Comparison of ENCODE assay signal across 11 cellular contexts in genomic region chr6:142907017-142907470, GRCh38. TPM values are rescaled to one million over a fixed set of nuclear protein-coding genes. Genes with fewer than 3 reads are reported as not detected.
DNase-seq lines count a peak whose midpoint lies in the region; ATAC-seq and TF ChIP-seq lines count a peak whose summit lies in the region.
"Had no signal": no experiment of that assay in that cellular context is flagged by ENCODE, and none has a peak within 500 bp of the region (broad histone marks: within the 10 kb centered on the region; RNA-seq: fewer than 3 reads in every experiment).

No MANE protein-coding gene starts in this region.

- H3K4ac ChIP-seq in H9 (ENCODE audit: low read depth, low read length) = no peak overlapping the region

- ATAC-seq in GM19025 (IDR thresholded peaks at IDR 0.05; ENCODE audit: low read depth, unreplicated experiment) = peak; percentile 66
- ATAC-seq in HG02588 (IDR thresholded peaks at IDR 0.05; ENCODE audit: unreplicated experiment) = peak; percentile 62
- ATAC-seq: gastroesophageal sphincter, HCT116 had no signal

- TF ChIP-seq CTCF in Loucy (conservative IDR thresholded peaks at IDR 0.05; ENCODE audit: low read length) = no peak
- TF ChIP-seq CTCF in nephron progenitor cell (IDR thresholded peaks at IDR 0.05) = no peak
- no peak for TF ChIP-seq CTCF in H9 (conservative IDR thresholded peaks at IDR 0.05)

- no peak overlapping the region for H2BK20ac ChIP-seq in H9 (ENCODE audit: low read depth, low read length, poor library complexity, severe bottlenecking)

- H3K27ac ChIP-seq in H9 (ENCODE audit: insufficient read length, low read depth, low read length) = no peak overlapping the region
- H3K27ac ChIP-seq: gastroesophageal sphincter, PC-9, vagina had no signal

- no peaks in the 10 kb centered on the region for H3K23me2 ChIP-seq in H9 (ENCODE audit: insufficient read length, low read depth, low read length, poor library complexity, severe bottlenecking)

- H4K8ac ChIP-seq in H9 (replicated peaks; ENCODE audit: insufficient read length, low read depth, low read length) = no peak overlapping the region

- H3K4me1 ChIP-seq in Loucy (ENCODE audit: insufficient read depth, low read length, poor library complexity, severe bottlenecking) (peaks cover 48% of the 10 kb centered on the region), H9 (ENCODE audit: insufficient read depth, low read length) (peaks cover 6% of the 10 kb centered on the region)
- H3K4me1 ChIP-seq: vagina had no signal

- no peaks in the 10 kb centered on the region for H3K9me2 ChIP-seq in Loucy (replicated peaks; ENCODE audit: low read depth, low read length)

- H2BK12ac ChIP-seq in H9 (ENCODE audit: insufficient read length, low read depth, low read length) = no peak overlapping the region

- H3K79me1 ChIP-seq in H9 (ENCODE audit: insufficient read depth, low read depth, low read length, poor library complexity, severe bottlenecking) = no peaks in the 10 kb centered on the region

- no peak overlapping the region for H3K14ac ChIP-seq in H9 (ENCODE audit: insufficient read depth, low read length)

- no peaks in the 10 kb centered on the region for H3K36me3 ChIP-seq in Loucy (ENCODE audit: insufficient read depth, low read length)
- H3K36me3 ChIP-seq: gastroesophageal sphincter, vagina had no signal

- H3K4me1 Mint-ChIP-seq in nephron progenitor cell = peaks cover 19% of the 10 kb centered on the region
- H3K4me1 Mint-ChIP-seq in H9 = peaks cover 23 to 30% of the 10 kb centered on the region in 2 experiments

- H3K36me3 Mint-ChIP-seq in nephron progenitor cell (ENCODE audit: low read depth) (no peaks in the 10 kb centered on the region), H9 (ENCODE audit: insufficient read depth in 1 of 3, low read depth in 3 of 3) (no peaks in the 10 kb centered on the region)

- no peak overlapping the region for H4K91ac ChIP-seq in H9 (ENCODE audit: insufficient read length, low read depth, low read length)

- H2AK5ac ChIP-seq in H9 (ENCODE audit: insufficient read length, low read length) = no peak overlapping the region

- no peaks in the 10 kb centered on the region for H3F3A ChIP-seq in Loucy (ENCODE audit: low read depth)

- no peak overlapping the region for H3K9ac ChIP-seq in Loucy (ENCODE audit: low read depth, low read length, poor library complexity, severe bottlenecking)
- no peak overlapping the region for H3K9ac ChIP-seq in H9 (ENCODE audit: extremely low read depth, insufficient read length, low read length)

- no peak overlapping the region for H3K56ac ChIP-seq in H9 (ENCODE audit: insufficient read length, low read depth, low read length)

- H3K4me3 Mint-ChIP-seq in nephron progenitor cell (no peak overlapping the region), H9 (no peak overlapping the region)

- no peak for DNase-seq in nephron progenitor cell
- DNase-seq in NCI-H1417 treated with DMSO at 0.1 percent for 48 hours (lab: John Stamatoyannopoulos, UW) = no peak
- DNase-seq in SK-N-DZ (ENCODE audit: low spot score) = no peak
- DNase-seq in H9 = no peak
- DNase-seq: PC-9 had no signal

- no peaks in the 10 kb centered on the region for H4K20me1 ChIP-seq in Loucy (ENCODE audit: insufficient read depth, low read length, poor library complexity, severe bottlenecking)
- no peaks in the 10 kb centered on the region for H4K20me1 ChIP-seq in H9 (ENCODE audit: control insufficient read depth, insufficient read depth, insufficient read length)

- H4K5ac ChIP-seq in H9 (ENCODE audit: insufficient read length, low read depth, low read length) = no peak overlapping the region

- H2BK120ac ChIP-seq in H9 (ENCODE audit: low read depth, low read length, poor library complexity, severe bottlenecking) = no peak overlapping the region

- no peak overlapping the region for H3K18ac ChIP-seq in H9 (ENCODE audit: insufficient read length, low read depth, low read length)

- peak overlapping the region; percentile 7 for H3K4me2 ChIP-seq in Loucy (ENCODE audit: low read depth, low read length, poor library complexity, severe bottlenecking)
- H3K4me2 ChIP-seq in H9 (ENCODE audit: insufficient read depth, insufficient read length, low read length) = no peak overlapping the region
- H3K4me2 ChIP-seq: PC-9 had no signal

- H3K9me3 ChIP-seq in Loucy (ENCODE audit: insufficient read depth, low read depth, low read length) (no peaks in the 10 kb centered on the region), H9 (ENCODE audit: control insufficient read depth, low read depth, low read length) (no peaks in the 10 kb centered on the region)
- H3K9me3 ChIP-seq: gastroesophageal sphincter, vagina had no signal

- H2AFZ ChIP-seq in Loucy (ENCODE audit: low read length) = no peak overlapping the region
- no peak overlapping the region for H2AFZ ChIP-seq in H9 (ENCODE audit: low read length)
- H2AFZ ChIP-seq: PC-9 had no signal

- peak overlapping the region; percentile 28 for H3K27ac Mint-ChIP-seq in nephron progenitor cell
- H3K27ac Mint-ChIP-seq in H9 = no peak overlapping the region

- H3K79me2 ChIP-seq in Loucy (ENCODE audit: insufficient read depth, low read length) = peaks cover 95% of the 10 kb centered on the region
- H3K79me2 ChIP-seq in H9 (ENCODE audit: insufficient read depth, low read length) = peaks cover 2% of the 10 kb centered on the region; the same call in 1 of the 2 replicates

- H3K27me3 Mint-ChIP-seq in nephron progenitor cell (ENCODE audit: low read depth, poor library complexity) = no peaks in the 10 kb centered on the region
- H3K27me3 Mint-ChIP-seq in H9 (ENCODE audit: low read depth) = no peaks in the 10 kb centered on the region

- WGBS in H9 (ENCODE audit: extremely low coverage, insufficient read length, low lambda C conversion rate) = no CpG with 5 or more reads among the region's 4 CpGs

- H3K27me3 ChIP-seq in Loucy (ENCODE audit: insufficient read depth, low read length, poor library complexity, severe bottlenecking) (no peaks in the 10 kb centered on the region), H9 (ENCODE audit: insufficient read depth, low read length) (no peaks in the 10 kb centered on the region)
- H3K27me3 ChIP-seq: gastroesophageal sphincter, vagina had no signal

- no peak overlapping the region for H3K23ac ChIP-seq in H9 (ENCODE audit: insufficient read length, low read depth, low read length)

- H3T11ph ChIP-seq in H9 (ENCODE audit: low read length) = no peak overlapping the region

- H2BK15ac ChIP-seq in H9 (ENCODE audit: low read depth, low read length) = no peak overlapping the region

- H3K9me3 Mint-ChIP-seq in nephron progenitor cell (no peaks in the 10 kb centered on the region), H9 (no peaks in the 10 kb centered on the region)

- H2BK5ac ChIP-seq in H9 (ENCODE audit: insufficient read length, low read length) = no peak overlapping the region

- H3K4me3 ChIP-seq in Loucy (ENCODE audit: low read length, poor library complexity, severe bottlenecking) = no peak overlapping the region
- H3K4me3 ChIP-seq: gastroesophageal sphincter, PC-9, vagina had no signal

RNA-seq across cellular contexts. Expression of gene HIVEP2, which starts 37.9 kb away (rescaled TPM):
- 3.0 and 4.1 TPM in 2 replicates for polyA plus RNA-seq in SK-N-DZ (2014; cell fraction: cytosol; rRNA removed)
- 5.3 and 6.3 TPM in 2 replicates for polyA plus RNA-seq in SK-N-DZ (2014; cell fraction: nucleus; rRNA removed)
- total RNA-seq in H9 (2021) = 3.6 and 4.2 TPM in 2 replicates
